2 cellular contexts compared by ENCODE assay signal in the genomic region with DNA sequence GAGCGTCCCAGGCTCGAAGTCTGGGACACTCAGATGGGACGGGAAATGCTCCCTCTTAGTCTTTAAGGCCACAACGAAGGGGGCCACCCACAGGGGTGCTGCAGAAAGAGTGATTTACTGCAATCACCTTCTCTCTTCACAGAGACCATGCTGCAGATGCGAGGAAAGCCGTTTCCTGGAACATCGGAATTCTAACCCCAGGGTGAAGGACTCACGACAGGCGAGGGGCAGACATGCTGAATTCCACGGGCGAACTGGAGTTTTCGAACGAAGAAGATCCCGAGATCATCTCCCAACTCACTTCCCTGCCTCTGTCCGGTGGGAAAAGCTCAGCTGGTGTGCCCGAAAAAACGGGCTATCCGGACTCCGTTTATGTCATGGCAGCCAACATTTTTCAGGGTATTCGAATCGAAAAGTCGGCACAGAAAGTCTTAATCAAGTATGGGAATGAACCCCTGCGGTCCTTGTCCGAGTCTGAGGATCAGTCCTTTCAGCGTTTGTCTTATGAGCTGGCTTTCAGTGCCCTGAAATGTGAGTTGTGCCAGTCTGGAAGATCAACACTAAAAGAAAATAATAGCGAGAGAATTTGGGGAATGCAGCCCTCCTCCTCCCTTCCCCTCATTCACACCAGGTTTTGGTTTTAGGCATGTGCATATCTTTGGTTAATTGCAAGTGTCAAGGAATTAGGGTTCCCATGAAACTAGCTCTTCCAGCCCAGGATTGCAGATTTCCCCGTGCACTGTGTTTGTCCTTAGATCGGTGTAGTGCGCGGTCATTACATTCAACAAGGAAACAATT.
TF ChIP-seq lines count a peak whose summit lies in the region.

No MANE protein-coding gene starts in this region.

TF ChIP-seq in liver, 16 proteins besides CTCF, POLR2A, EP300 and RAD21 (continued from another document):
- TF ChIP-seq FOXA1 (IDR thresholded peaks at IDR 0.05) (no peak), ZBTB33 (IDR thresholded peaks at IDR 0.05) (no peak), JUND (IDR thresholded peaks at IDR 0.05) (no peak), YY1 (IDR thresholded peaks at IDR 0.05) (no peak), GABPA (IDR thresholded peaks at IDR 0.05 in 1 of 2, conservative IDR thresholded peaks at IDR 0.05 in 1 of 2) (no peak)

TF ChIP-seq in HepG2, 621 proteins besides CTCF, POLR2A, EP300 and RAD21:
- TF ChIP-seq, protein P1, sequence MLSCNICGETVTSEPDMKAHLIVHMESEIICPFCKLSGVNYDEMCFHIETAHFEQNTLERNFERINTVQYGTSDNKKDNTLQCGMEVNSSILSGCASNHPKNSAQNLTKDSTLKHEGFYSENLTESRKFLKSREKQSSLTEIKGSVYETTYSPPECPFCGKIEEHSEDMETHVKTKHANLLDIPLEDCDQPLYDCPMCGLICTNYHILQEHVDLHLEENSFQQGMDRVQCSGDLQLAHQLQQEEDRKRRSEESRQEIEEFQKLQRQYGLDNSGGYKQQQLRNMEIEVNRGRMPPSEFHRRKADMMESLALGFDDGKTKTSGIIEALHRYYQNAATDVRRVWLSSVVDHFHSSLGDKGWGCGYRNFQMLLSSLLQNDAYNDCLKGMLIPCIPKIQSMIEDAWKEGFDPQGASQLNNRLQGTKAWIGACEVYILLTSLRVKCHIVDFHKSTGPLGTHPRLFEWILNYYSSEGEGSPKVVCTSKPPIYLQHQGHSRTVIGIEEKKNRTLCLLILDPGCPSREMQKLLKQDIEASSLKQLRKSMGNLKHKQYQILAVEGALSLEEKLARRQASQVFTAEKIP (CRISPR knock-in tag; IDR thresholded peaks at IDR 0.05; ENCODE audit: borderline replicate concordance) = no peak
- no peak for TF ChIP-seq ZNF816 (CRISPR knock-in tag; IDR thresholded peaks at IDR 0.05; ENCODE audit: borderline replicate concordance)
- TF ChIP-seq SP2 (CRISPR knock-in tag; IDR thresholded peaks at IDR 0.05) = no peak
- TF ChIP-seq DNMT3B (CRISPR knock-in tag; conservative IDR thresholded peaks at IDR 0.05) = no peak
- no peak for TF ChIP-seq ZNF768 (CRISPR knock-in tag; IDR thresholded peaks at IDR 0.05)
- TF ChIP-seq SMC3 (IDR thresholded peaks at IDR 0.05; ENCODE audit: low read length) = no peak
- no peak for TF ChIP-seq ZFP41 (CRISPR knock-in tag; IDR thresholded peaks at IDR 0.05; ENCODE audit: borderline replicate concordance)
